ENCODE assay signal across 19 cellular contexts in the genomic region with DNA sequence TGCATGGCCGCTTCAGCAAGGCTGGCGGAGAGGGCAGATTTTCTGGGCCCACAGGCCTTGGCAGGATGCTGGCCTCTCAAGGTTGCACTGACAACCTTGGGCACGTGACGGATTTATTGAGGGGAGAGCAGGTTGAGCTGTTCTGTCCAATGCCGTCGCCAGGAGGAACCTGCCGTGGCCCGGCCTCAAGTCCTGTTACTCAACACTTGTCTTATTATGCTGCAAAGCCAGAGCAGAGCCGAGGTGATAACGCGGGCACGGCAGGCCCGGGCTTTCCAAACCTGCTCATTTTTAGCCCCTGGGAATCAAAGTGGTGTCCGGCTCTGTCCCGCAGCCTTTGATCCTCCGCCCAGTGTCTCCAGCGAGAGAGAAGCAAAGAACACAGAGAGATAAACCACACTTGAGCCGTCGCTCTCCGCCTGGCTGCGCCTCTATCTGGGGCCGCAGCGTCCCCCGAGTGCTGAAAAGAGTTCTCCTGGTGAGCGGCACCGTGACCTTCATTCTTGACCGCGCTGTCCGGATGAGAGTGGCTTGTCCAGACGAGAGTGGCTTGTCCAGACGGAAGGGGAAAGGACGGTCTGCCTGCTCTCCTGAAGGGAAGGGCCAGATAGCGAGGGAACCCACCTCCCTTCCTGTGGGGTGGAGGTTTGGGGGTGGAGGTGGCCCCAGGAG.
"Had no signal": no experiment of that assay in that cellular context is flagged by ENCODE, and none has a peak within 500 bp of the region (broad histone marks: within the 10 kb centered on the region; RNA-seq: fewer than 3 reads in every experiment).

No MANE protein-coding gene starts in this region.

- H3K27ac Mint-ChIP-seq: activated CD4-positive, alpha-beta T cell treated with anti-CD3 and anti-CD28 coated beads, Interleukin-2, amount 10 ng/mL, durations not matched to agents 24 days and 14 days; activated CD8-positive, alpha-beta T cell treated with anti-CD3 and anti-CD28 coated beads, Interleukin-2, amount 10 ng/mL, durations not matched to agents 7 days and 5 days; activated naive CD4-positive, alpha-beta T cell treated with anti-CD3 and anti-CD28 coated beads, Interleukin-2, amount 50 U/mL, for 24 hours; effector memory CD8-positive, alpha-beta T cell; naive B cell; T-helper 1 cell treated with Interleukin-12 subunit alpha and Interleukin-12 subunit beta and Interleukin-4 antibody, amounts not matched to agents 30 μg/mL and 1 μg/mL, for 36 hours had no signal

- H3K4me3 ChIP-seq: mucosa of descending colon, transverse colon had no signal

- H3K9me3 ChIP-seq: mucosa of descending colon, neutrophil, transverse colon had no signal

- ATAC-seq: activated CD8-positive, alpha-beta T cell treated with anti-CD3 and anti-CD28 coated beads, Interleukin-2, amount 10 ng/mL, durations not matched to agents 7 days and 5 days; activated T-cell treated with anti-CD3 and anti-CD28 coated beads, Interleukin-2, amount 50 U/mL, for 4 hours; effector memory CD8-positive, alpha-beta T cell; left lobe of liver; mucosa of descending colon; stimulated activated naive CD8-positive, alpha-beta T cell treated with anti-CD3 and anti-CD28 coated beads, Interleukin-15, Interleukin-2, amounts not matched to agents 100 U/mL and 50 U/mL, for 24 hours had no signal

- H3K4me1 Mint-ChIP-seq: activated CD4-positive, alpha-beta T cell treated with anti-CD3 and anti-CD28 coated beads, Interleukin-2, amount 10 ng/mL, durations not matched to agents 24 days and 14 days; activated naive CD4-positive, alpha-beta T cell treated with anti-CD3 and anti-CD28 coated beads, Interleukin-2, amount 50 U/mL, for 24 hours; naive B cell had no signal

- H3K4me3 Mint-ChIP-seq: activated CD4-positive, alpha-beta T cell treated with anti-CD3 and anti-CD28 coated beads, Interleukin-2, amount 10 ng/mL, durations not matched to agents 24 days and 14 days; activated CD8-positive, alpha-beta T cell treated with anti-CD3 and anti-CD28 coated beads, Interleukin-2, amount 10 ng/mL, durations not matched to agents 7 days and 5 days; activated naive CD4-positive, alpha-beta T cell treated with anti-CD3 and anti-CD28 coated beads, Interleukin-2, amount 50 U/mL, for 24 hours; activated T-cell treated with anti-CD3 and anti-CD28 coated beads, Interleukin-2, amount 50 U/mL, for 4 hours; effector memory CD8-positive, alpha-beta T cell; naive B cell; T-helper 1 cell treated with Interleukin-12 subunit alpha and Interleukin-12 subunit beta and Interleukin-4 antibody, amounts not matched to agents 30 μg/mL and 1 μg/mL, for 36 hours had no signal

- H3K9me3 Mint-ChIP-seq: activated CD4-positive, alpha-beta T cell treated with anti-CD3 and anti-CD28 coated beads, Interleukin-2, amount 10 ng/mL, durations not matched to agents 24 days and 14 days; activated naive CD4-positive, alpha-beta T cell treated with anti-CD3 and anti-CD28 coated beads, Interleukin-2, amount 50 U/mL, for 24 hours; activated T-cell treated with anti-CD3 and anti-CD28 coated beads, Interleukin-2, amount 50 U/mL, for 4 hours; effector memory CD8-positive, alpha-beta T cell; T-helper 1 cell treated with Interleukin-12 subunit alpha and Interleukin-12 subunit beta and Interleukin-4 antibody, amounts not matched to agents 30 μg/mL and 1 μg/mL, for 36 hours had no signal

- H3K27me3 ChIP-seq: neutrophil had no signal

- DNase-seq: activated CD4-positive, alpha-beta T cell treated with anti-CD3 and anti-CD28 coated beads, Interleukin-2, amount 10 ng/mL, durations not matched to agents 24 days and 14 days; activated CD8-positive, alpha-beta T cell treated with anti-CD3 and anti-CD28 coated beads, Interleukin-2, amount 10 ng/mL, durations not matched to agents 7 days and 5 days; activated effector memory CD4-positive, alpha-beta T cell treated with anti-CD3 and anti-CD28 coated beads, Interleukin-2, amount 50 U/mL, for 16 hours; activated T-cell treated with anti-CD3 and anti-CD28 coated beads, Interleukin-2, amount 50 U/mL, for 4 hours; dermis blood vessel endothelial cell; effector memory CD8-positive, alpha-beta T cell; hypothalamus; mesenchymal stem cell; mucosa of descending colon; naive B cell; posterior cingulate gyrus; retina; stimulated activated naive CD8-positive, alpha-beta T cell treated with anti-CD3 and anti-CD28 coated beads, Interleukin-15, Interleukin-2, amounts not matched to agents 100 U/mL and 50 U/mL, for 24 hours; substantia nigra; transverse colon had no signal

- H3K36me3 Mint-ChIP-seq: activated naive CD4-positive, alpha-beta T cell treated with anti-CD3 and anti-CD28 coated beads, Interleukin-2, amount 50 U/mL, for 24 hours; naive B cell had no signal

- H3K4me1 ChIP-seq: transverse colon had no signal

- H3K36me3 ChIP-seq: neutrophil, transverse colon had no signal

- H3K27me3 Mint-ChIP-seq: activated CD4-positive, alpha-beta T cell treated with anti-CD3 and anti-CD28 coated beads, Interleukin-2, amount 10 ng/mL, durations not matched to agents 24 days and 14 days; activated naive CD4-positive, alpha-beta T cell treated with anti-CD3 and anti-CD28 coated beads, Interleukin-2, amount 50 U/mL, for 24 hours; naive B cell had no signal

- H3K27ac ChIP-seq: neutrophil, transverse colon had no signal
